ENCODE assay signal across 1 cellular context in genomic region chr19:1113278-1113985, GRCh38.
TF ChIP-seq lines count a peak whose summit lies in the region.

No MANE protein-coding gene starts in this region.

TF ChIP-seq in GM12878, 131 proteins besides CTCF, POLR2A, EP300 and RAD21 (continued from another document and continues in another):
- peak in 1 of 2 experiments; percentile 18; a peak in 2 of 4 replicates for TF ChIP-seq BHLHE40 (IDR thresholded peaks at IDR 0.05; ENCODE audit: borderline replicate concordance in 1 of 2, low read depth in 2 of 2, low read length in 1 of 2)
- TF ChIP-seq, protein P1, sequence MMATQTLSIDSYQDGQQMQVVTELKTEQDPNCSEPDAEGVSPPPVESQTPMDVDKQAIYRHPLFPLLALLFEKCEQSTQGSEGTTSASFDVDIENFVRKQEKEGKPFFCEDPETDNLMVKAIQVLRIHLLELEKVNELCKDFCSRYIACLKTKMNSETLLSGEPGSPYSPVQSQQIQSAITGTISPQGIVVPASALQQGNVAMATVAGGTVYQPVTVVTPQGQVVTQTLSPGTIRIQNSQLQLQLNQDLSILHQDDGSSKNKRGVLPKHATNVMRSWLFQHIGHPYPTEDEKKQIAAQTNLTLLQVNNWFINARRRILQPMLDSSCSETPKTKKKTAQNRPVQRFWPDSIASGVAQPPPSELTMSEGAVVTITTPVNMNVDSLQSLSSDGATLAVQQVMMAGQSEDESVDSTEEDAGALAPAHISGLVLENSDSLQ (IDR thresholded peaks at IDR 0.05): peak; percentile 88
- TF ChIP-seq NFXL1 (IDR thresholded peaks at IDR 0.05; ENCODE audit: borderline replicate concordance): no peak
- no peak for TF ChIP-seq YY1 (IDR thresholded peaks at IDR 0.05; ENCODE audit: low read depth, low read length)
- TF ChIP-seq JUNB (IDR thresholded peaks at IDR 0.05): no peak
- no peak for TF ChIP-seq HDAC2 (IDR thresholded peaks at IDR 0.05)
- TF ChIP-seq ATF7 (IDR thresholded peaks at IDR 0.05; ENCODE audit: low read depth): no peak
- TF ChIP-seq SMARCA5 (IDR thresholded peaks at IDR 0.05): 0 out of 2 replicates have a peak, but pooled peaks have one; percentile 23
- no peak for TF ChIP-seq SIN3A (IDR thresholded peaks at IDR 0.05; ENCODE audit: low read depth, low read length)
- no peak for TF ChIP-seq SMAD1 (IDR thresholded peaks at IDR 0.05; ENCODE audit: low read depth, partially characterized antibody)
- TF ChIP-seq BCLAF1 (IDR thresholded peaks at IDR 0.05): no peak
- no peak for TF ChIP-seq TARDBP (IDR thresholded peaks at IDR 0.05; ENCODE audit: borderline replicate concordance)
- no peak for TF ChIP-seq CHD4 (IDR thresholded peaks at IDR 0.05)
- TF ChIP-seq TCF3 (IDR thresholded peaks at IDR 0.05; ENCODE audit: borderline replicate concordance, insufficient read depth, low read depth, low read length): peak; percentile 88
- TF ChIP-seq CREM (IDR thresholded peaks at IDR 0.05; ENCODE audit: low read depth): no peak
- TF ChIP-seq, protein P2, sequence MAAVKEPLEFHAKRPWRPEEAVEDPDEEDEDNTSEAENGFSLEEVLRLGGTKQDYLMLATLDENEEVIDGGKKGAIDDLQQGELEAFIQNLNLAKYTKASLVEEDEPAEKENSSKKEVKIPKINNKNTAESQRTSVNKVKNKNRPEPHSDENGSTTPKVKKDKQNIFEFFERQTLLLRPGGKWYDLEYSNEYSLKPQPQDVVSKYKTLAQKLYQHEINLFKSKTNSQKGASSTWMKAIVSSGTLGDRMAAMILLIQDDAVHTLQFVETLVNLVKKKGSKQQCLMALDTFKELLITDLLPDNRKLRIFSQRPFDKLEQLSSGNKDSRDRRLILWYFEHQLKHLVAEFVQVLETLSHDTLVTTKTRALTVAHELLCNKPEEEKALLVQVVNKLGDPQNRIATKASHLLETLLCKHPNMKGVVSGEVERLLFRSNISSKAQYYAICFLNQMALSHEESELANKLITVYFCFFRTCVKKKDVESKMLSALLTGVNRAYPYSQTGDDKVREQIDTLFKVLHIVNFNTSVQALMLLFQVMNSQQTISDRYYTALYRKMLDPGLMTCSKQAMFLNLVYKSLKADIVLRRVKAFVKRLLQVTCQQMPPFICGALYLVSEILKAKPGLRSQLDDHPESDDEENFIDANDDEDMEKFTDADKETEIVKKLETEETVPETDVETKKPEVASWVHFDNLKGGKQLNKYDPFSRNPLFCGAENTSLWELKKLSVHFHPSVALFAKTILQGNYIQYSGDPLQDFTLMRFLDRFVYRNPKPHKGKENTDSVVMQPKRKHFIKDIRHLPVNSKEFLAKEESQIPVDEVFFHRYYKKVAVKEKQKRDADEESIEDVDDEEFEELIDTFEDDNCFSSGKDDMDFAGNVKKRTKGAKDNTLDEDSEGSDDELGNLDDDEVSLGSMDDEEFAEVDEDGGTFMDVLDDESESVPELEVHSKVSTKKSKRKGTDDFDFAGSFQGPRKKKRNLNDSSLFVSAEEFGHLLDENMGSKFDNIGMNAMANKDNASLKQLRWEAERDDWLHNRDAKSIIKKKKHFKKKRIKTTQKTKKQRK (IDR thresholded peaks at IDR 0.05; ENCODE audit: low read depth, low read length): no peak
- no peak for TF ChIP-seq MXI1 (IDR thresholded peaks at IDR 0.05; ENCODE audit: low read depth, low read length)
- peak; percentile 38; the same call in 1 of the 2 replicates for TF ChIP-seq GATAD2B (conservative IDR thresholded peaks at IDR 0.05; ENCODE audit: low read depth)
- TF ChIP-seq WRNIP1 (IDR thresholded peaks at IDR 0.05; ENCODE audit: borderline replicate concordance, low read depth, low read length): no peak
- TF ChIP-seq MLLT1 (IDR thresholded peaks at IDR 0.05): no peak
- no peak for TF ChIP-seq MYC (IDR thresholded peaks at IDR 0.05; ENCODE audit: insufficient read depth, insufficient read length, insufficient replicate concordance, low read length, severe bottlenecking)
- TF ChIP-seq ZZZ3 (IDR thresholded peaks at IDR 0.05; ENCODE audit: control insufficient read depth, insufficient read length, low read depth): no peak
- TF ChIP-seq SMC3 (IDR thresholded peaks at IDR 0.05; ENCODE audit: borderline replicate concordance, low read length): peak; percentile 84
- no peak for TF ChIP-seq ZNF384 (IDR thresholded peaks at IDR 0.05; ENCODE audit: borderline replicate concordance, low read depth, low read length)
- TF ChIP-seq, protein P3, sequence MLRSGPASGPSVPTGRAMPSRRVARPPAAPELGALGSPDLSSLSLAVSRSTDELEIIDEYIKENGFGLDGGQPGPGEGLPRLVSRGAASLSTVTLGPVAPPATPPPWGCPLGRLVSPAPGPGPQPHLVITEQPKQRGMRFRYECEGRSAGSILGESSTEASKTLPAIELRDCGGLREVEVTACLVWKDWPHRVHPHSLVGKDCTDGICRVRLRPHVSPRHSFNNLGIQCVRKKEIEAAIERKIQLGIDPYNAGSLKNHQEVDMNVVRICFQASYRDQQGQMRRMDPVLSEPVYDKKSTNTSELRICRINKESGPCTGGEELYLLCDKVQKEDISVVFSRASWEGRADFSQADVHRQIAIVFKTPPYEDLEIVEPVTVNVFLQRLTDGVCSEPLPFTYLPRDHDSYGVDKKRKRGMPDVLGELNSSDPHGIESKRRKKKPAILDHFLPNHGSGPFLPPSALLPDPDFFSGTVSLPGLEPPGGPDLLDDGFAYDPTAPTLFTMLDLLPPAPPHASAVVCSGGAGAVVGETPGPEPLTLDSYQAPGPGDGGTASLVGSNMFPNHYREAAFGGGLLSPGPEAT (IDR thresholded peaks at IDR 0.05; ENCODE audit: low read depth): no peak
- no peak for TF ChIP-seq E2F8 (IDR thresholded peaks at IDR 0.05; ENCODE audit: low read depth, partially characterized antibody)
- TF ChIP-seq ESRRA (IDR thresholded peaks at IDR 0.05; ENCODE audit: low read length): no peak
- no peak for TF ChIP-seq TCF7 (IDR thresholded peaks at IDR 0.05; ENCODE audit: borderline replicate concordance)
- no peak for TF ChIP-seq BRCA1 (IDR thresholded peaks at IDR 0.05; ENCODE audit: low read depth, low read length)
- TF ChIP-seq LARP7 (IDR thresholded peaks at IDR 0.05): peak; percentile 43; the same call in 1 of the 2 replicates
- no peak for TF ChIP-seq IRF3 (IDR thresholded peaks at IDR 0.05)
- no peak for TF ChIP-seq IKZF1 (conservative IDR thresholded peaks at IDR 0.05)
- TF ChIP-seq BCL3 (IDR thresholded peaks at IDR 0.05; ENCODE audit: borderline replicate concordance, insufficient read depth, low read depth, low read length, poor library complexity, severe bottlenecking): no peak
- TF ChIP-seq ZNF622 (IDR thresholded peaks at IDR 0.05): no peak
- TF ChIP-seq, protein P4, sequence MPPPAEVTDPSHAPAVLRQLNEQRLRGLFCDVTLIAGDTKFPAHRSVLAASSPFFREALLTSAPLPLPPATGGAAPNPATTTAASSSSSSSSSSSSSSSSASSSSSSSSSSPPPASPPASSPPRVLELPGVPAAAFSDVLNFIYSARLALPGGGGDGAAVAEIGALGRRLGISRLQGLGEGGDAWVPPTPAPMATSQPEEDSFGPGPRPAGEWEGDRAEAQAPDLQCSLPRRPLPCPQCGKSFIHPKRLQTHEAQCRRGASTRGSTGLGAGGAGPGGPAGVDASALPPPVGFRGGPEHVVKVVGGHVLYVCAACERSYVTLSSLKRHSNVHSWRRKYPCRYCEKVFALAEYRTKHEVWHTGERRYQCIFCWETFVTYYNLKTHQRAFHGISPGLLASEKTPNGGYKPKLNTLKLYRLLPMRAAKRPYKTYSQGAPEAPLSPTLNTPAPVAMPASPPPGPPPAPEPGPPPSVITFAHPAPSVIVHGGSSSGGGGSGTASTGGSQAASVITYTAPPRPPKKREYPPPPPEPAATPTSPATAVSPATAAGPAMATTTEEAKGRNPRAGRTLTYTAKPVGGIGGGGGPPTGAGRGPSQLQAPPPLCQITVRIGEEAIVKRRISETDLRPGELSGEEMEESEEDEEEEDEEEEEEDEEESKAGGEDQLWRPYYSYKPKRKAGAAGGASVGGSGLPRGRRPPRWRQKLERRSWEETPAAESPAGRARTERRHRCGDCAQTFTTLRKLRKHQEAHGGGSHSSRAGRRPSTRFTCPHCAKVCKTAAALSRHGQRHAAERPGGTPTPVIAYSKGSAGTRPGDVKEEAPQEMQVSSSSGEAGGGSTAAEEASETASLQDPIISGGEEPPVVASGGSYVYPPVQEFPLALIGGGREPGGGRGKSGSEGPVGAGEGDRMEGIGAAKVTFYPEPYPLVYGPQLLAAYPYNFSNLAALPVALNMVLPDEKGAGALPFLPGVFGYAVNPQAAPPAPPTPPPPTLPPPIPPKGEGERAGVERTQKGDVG (CRISPR knock-in tag; IDR thresholded peaks at IDR 0.05): no peak
- TF ChIP-seq SUPT20H (IDR thresholded peaks at IDR 0.05; ENCODE audit: borderline replicate concordance, control insufficient read depth, low read depth, low read length): no peak
- no peak for TF ChIP-seq KDM1A (IDR thresholded peaks at IDR 0.05; ENCODE audit: borderline replicate concordance)
- TF ChIP-seq CBX3 (IDR thresholded peaks at IDR 0.05; ENCODE audit: borderline replicate concordance, low read depth): no peak
- TF ChIP-seq ZNF207 (IDR thresholded peaks at IDR 0.05; ENCODE audit: borderline replicate concordance): no peak
